In the genomic region with DNA sequence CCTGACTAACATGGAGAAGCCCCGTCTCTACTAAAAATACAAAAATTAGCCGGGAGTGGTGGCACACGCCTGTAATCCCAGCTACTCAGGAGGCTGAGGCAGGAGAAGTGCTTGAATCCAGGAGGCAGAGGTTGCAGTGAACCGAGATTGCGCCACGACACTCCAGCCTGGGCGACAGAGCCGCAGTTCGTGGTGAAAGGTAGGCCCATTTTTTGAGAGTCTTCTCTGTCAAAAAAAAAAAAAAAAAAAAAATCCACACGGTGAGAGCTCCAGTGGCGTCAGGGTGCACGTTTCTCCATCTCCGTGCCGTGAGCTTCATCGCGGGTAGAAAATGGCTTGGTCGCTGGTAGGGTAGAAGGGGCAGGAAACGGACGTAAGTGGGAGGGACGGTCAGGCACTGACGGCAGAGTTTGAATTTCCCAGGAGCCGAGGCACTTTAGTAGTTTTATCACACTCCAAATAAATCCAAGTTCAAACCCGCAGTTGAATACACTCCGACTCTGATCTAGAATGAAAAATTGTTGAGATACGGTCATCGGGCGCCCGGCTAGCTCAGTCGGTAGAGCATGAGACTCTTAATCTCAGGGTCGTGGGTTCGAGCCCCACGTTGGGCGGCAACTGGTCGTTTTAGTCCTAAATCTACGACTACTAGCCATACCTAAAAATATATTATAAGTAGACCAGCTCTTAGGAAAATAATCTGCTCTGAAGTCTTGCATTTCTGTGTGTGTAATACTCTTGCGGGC, we compare ENCODE assay signal across 8 cellular contexts. TPM values are rescaled to one million over a fixed set of nuclear protein-coding genes. Genes with fewer than 3 reads are reported as not detected.
DNase-seq lines count a peak whose midpoint lies in the region; ATAC-seq, FAIRE-seq and TF ChIP-seq lines count a peak whose summit lies in the region.

No MANE protein-coding gene starts in this region.

- H3K27me3 ChIP-seq in pancreas: no peaks in the 10 kb centered on the region

- peak; percentile 28 for FAIRE-seq in GM19239 (lab: Jason Lieb, UNC)
- no peak for FAIRE-seq in pancreas (lab: Jason Lieb, UNC)

- TF ChIP-seq CTCF in foreskin fibroblast (IDR thresholded peaks at IDR 0.05; ENCODE audit: low read depth, low read length): no peak
- TF ChIP-seq CTCF in pancreas (IDR thresholded peaks at IDR 0.05): no peak

- H3K9me3 ChIP-seq in KOPT-K1 (ENCODE audit: insufficient read depth, low read length, poor library complexity, severe bottlenecking): peaks cover 20% of the 10 kb centered on the region
- no peaks in the 10 kb centered on the region for H3K9me3 ChIP-seq in pancreas

- peak overlapping the region; percentile 59 to 64 for H3K4me3 ChIP-seq in foreskin fibroblast (ENCODE audit: low read depth in 1 of 2, low read length in 2 of 2)
- peak overlapping the region; percentile 2 to 70 (median 26) for H3K4me3 ChIP-seq in pancreas
- peak overlapping the region; percentile 29 for H3K4me3 ChIP-seq in urinary bladder (ENCODE audit: low read depth, low read length)

- WGBS in pancreas, 2 donors: 0 to 1% methylated on average over 36 of the region's 36 CpGs
- under 1% methylated on average over 36 of the region's 36 CpGs for WGBS in urinary bladder

- DNase-seq in GM19239 (ENCODE audit: insufficient read length, low spot score) (no peak), foreskin fibroblast (peak; percentile 84 to 93), pancreas (peak; percentile 57 to 87 (median 82)), NCI-H526 treated with DMSO at 0.1 percent for 48 hours (lab: John Stamatoyannopoulos, UW) (no peak)
- DNase-seq in activated T-cell treated with anti-CD3 and anti-CD28 coated beads, Interleukin-2, amount 50 U/mL, for 1 hour: peak; percentile 71

- ATAC-seq in pancreas (peak; percentile 55 to 63 (median 60)), HG02610 (IDR thresholded peaks at IDR 0.05; ENCODE audit: unreplicated experiment) (no peak)

- H3K4me1 ChIP-seq in pancreas: peaks cover 0 to 8% (median 0%) of the 10 kb centered on the region in 3 donors
- peaks cover 3% of the 10 kb centered on the region for H3K4me1 ChIP-seq in urinary bladder (ENCODE audit: insufficient read depth)

- no peaks in the 10 kb centered on the region for H3K36me3 ChIP-seq in KOPT-K1 (ENCODE audit: insufficient read depth, low read length)
- no peaks in the 10 kb centered on the region for H3K36me3 ChIP-seq in pancreas
- no peaks in the 10 kb centered on the region for H3K36me3 ChIP-seq in urinary bladder (ENCODE audit: insufficient read depth)

- intact Hi-C loops in pancreas (cut with DNase I): no loop called here

- H3K27ac ChIP-seq in KOPT-K1 (ENCODE audit: low read depth, low read length, poor library complexity, severe bottlenecking) (peak overlapping the region; percentile 15), pancreas (peak overlapping the region in 3 of 4 donors; percentile 48 to 64 (median 57)), urinary bladder (ENCODE audit: low read depth) (peak overlapping the region; percentile 15)

RNA-seq across cellular contexts. Expression of a gene that starts 2.4 kb away (rescaled TPM):
- 10 to 100 TPM in 1 of 6 donors, 1 to 10 TPM in 5; 1.9 to 11.1 (median 3.9) TPM for total RNA-seq in pancreas
- 1 to 10 TPM; 2.4 to 3.0 TPM for polyA plus RNA-seq in pancreas
- total RNA-seq in urinary bladder: 1.2 TPM
- polyA plus RNA-seq in urinary bladder: 3.7 TPM

RNA-seq across cellular contexts. Expression of a gene that starts 15.7 kb away (rescaled TPM):
- total RNA-seq in pancreas: 10 to 100 TPM; 11.4 to 22.1 (median 12.1) TPM
- polyA plus RNA-seq in pancreas: 10 to 100 TPM; 17.3 to 28.7 TPM
- 8.8 TPM for total RNA-seq in urinary bladder
- polyA plus RNA-seq in urinary bladder: 20.6 TPM

RNA-seq across cellular contexts. Expression of a gene that starts 36.3 kb away (rescaled TPM):
- total RNA-seq in pancreas: 1,000 to 10,000 TPM in 5 of 6 donors, 100 to 1,000 TPM in 1; 974 to 1,629 (median 1,266) TPM
- 1,000 to 10,000 TPM; 1,162 to 1,304 TPM for polyA plus RNA-seq in pancreas
- 2,993 TPM for total RNA-seq in urinary bladder
- polyA plus RNA-seq in urinary bladder: 2,408 TPM

RNA-seq across cellular contexts. Expression of a gene that starts 53.6 kb away (rescaled TPM):
- total RNA-seq in pancreas (10 to 100 TPM in 1 of 6 donors, 1 to 10 TPM in 5; 5.6 to 10.4 (median 7.4) TPM), urinary bladder (14.1 TPM)
- polyA plus RNA-seq in pancreas (10 to 100 TPM; 12.8 to 18.1 TPM), urinary bladder (13.8 TPM)

Comparison
In these comparisons a context has a peak if more than half of its experiments do, and no peak if none do; other contexts are left out.
1. DNase-seq: peak in activated T-cell treated with anti-CD3 and anti-CD28 coated beads, Interleukin-2, amount 50 U/mL, for 1 hour (single experiment), foreskin fibroblast (2 of 2) and pancreas (6 of 6); none in GM19239 (single experiment) and NCI-H526 treated with DMSO at 0.1 percent for 48 hours (single experiment).
2. Peak in every context shown above with its lines, with median percentiles within 50 percentile points of each other: H3K27ac ChIP-seq and H3K4me3 ChIP-seq.